ENCODE assay signal across 1 cellular context in the genomic region with DNA sequence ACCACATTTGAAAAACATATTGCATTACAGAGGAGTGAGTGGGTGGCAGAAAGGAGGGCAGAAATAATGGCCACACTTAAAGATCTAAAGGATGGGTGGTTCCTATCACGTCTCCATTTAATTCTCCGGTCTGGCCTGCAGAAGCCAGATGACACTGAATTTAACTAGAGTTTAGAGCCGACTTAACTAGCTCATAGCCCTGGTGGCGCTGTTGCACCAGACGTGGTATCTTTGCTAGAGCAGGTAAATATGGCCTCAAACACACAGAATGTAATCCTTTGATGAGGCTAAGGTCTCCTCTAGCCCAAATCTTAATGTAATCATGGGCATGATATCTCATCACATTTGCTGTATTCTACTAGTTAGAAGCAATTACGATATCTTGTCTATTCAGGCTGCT.
TF ChIP-seq lines count a peak whose summit lies in the region.

No MANE protein-coding gene starts in this region.

TF ChIP-seq in K562, 482 proteins besides CTCF, POLR2A, EP300 and RAD21:
- TF ChIP-seq, protein P1, sequence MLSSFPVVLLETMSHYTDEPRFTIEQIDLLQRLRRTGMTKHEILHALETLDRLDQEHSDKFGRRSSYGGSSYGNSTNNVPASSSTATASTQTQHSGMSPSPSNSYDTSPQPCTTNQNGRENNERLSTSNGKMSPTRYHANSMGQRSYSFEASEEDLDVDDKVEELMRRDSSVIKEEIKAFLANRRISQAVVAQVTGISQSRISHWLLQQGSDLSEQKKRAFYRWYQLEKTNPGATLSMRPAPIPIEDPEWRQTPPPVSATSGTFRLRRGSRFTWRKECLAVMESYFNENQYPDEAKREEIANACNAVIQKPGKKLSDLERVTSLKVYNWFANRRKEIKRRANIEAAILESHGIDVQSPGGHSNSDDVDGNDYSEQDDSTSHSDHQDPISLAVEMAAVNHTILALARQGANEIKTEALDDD (IDR thresholded peaks at IDR 0.05), result peak; percentile 98
- TF ChIP-seq ARID2 (IDR thresholded peaks at IDR 0.05) (peak; percentile 62; the same call in 1 of the 2 replicates), YY1 (IDR thresholded peaks at IDR 0.05; ENCODE audit: borderline replicate concordance in 1 of 3, control insufficient read depth in 1 of 3, extremely low read depth in 1 of 3, insufficient read depth in 3 of 3, insufficient read length in 1 of 3, insufficient replicate concordance in 2 of 3, low read depth in 1 of 3, low read length in 2 of 3) (peak in 1 of 3 experiments; percentile 20), FOXK2 (conservative IDR thresholded peaks at IDR 0.05 in 1 of 2, IDR thresholded peaks at IDR 0.05 in 1 of 2; ENCODE audit: low read depth in 2 of 2) (peak; percentile 58 to 83; a peak in 3 of 4 replicates), WHSC1 (IDR thresholded peaks at IDR 0.05; ENCODE audit: low read length) (no peak), MAZ (CRISPR knock-in tag; conservative IDR thresholded peaks at IDR 0.05 in 1 of 2, IDR thresholded peaks at IDR 0.05 in 1 of 2) (0 out of 4 replicates have a peak, but pooled peaks of 1 of the 2 experiments have one; percentile 41), SMC3 (conservative IDR thresholded peaks at IDR 0.05; ENCODE audit: insufficient read depth, low read depth, low read length) (peak; percentile 87), STAG1 (CRISPR knock-in tag; IDR thresholded peaks at IDR 0.05; ENCODE audit: borderline replicate concordance) (peak; percentile 72; the same call in 1 of the 2 replicates), RB1 (IDR thresholded peaks at IDR 0.05; ENCODE audit: low read depth) (peak; percentile 40; the same call in 1 of the 2 replicates), JUND (IDR thresholded peaks at IDR 0.05; ENCODE audit: borderline replicate concordance, low read depth, low read length) (peak; percentile 13; the same call in 1 of the 2 replicates), JUND (tag; IDR thresholded peaks at IDR 0.05; ENCODE audit: borderline replicate concordance, low read depth, low read length) (no peak), ZNF780A (CRISPR knock-in tag; IDR thresholded peaks at IDR 0.05) (no peak), FOXA3 (CRISPR knock-in tag; conservative IDR thresholded peaks at IDR 0.05 in 1 of 2, IDR thresholded peaks at IDR 0.05 in 1 of 2) (0 out of 4 replicates have a peak, but pooled peaks of 1 of the 2 experiments have one; percentile 25), CC2D1A (IDR thresholded peaks at IDR 0.05) (peak; percentile 15; the same call in 1 of the 2 replicates), NR2C1 (IDR thresholded peaks at IDR 0.05) (peak; percentile 15; the same call in 1 of the 2 replicates), NR2C1 (tag; IDR thresholded peaks at IDR 0.05) (no peak), NONO (IDR thresholded peaks at IDR 0.05; ENCODE audit: low read depth in 2 of 2, low read length in 1 of 2) (no peak), ZSCAN32 (CRISPR knock-in tag; IDR thresholded peaks at IDR 0.05) (no peak)
- TF ChIP-seq, protein P2, sequence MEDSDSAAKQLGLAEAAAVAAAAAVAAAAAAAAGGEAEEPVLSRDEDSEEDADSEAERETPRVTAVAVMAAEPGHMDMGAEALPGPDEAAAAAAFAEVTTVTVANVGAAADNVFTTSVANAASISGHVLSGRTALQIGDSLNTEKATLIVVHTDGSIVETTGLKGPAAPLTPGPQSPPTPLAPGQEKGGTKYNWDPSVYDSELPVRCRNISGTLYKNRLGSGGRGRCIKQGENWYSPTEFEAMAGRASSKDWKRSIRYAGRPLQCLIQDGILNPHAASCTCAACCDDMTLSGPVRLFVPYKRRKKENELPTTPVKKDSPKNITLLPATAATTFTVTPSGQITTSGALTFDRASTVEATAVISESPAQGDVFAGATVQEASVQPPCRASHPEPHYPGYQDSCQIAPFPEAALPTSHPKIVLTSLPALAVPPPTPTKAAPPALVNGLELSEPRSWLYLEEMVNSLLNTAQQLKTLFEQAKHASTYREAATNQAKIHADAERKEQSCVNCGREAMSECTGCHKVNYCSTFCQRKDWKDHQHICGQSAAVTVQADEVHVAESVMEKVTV (CRISPR knock-in tag; IDR thresholded peaks at IDR 0.05), result peak; percentile 55; the same call in 1 of the 2 replicates
- TF ChIP-seq, protein P3, sequence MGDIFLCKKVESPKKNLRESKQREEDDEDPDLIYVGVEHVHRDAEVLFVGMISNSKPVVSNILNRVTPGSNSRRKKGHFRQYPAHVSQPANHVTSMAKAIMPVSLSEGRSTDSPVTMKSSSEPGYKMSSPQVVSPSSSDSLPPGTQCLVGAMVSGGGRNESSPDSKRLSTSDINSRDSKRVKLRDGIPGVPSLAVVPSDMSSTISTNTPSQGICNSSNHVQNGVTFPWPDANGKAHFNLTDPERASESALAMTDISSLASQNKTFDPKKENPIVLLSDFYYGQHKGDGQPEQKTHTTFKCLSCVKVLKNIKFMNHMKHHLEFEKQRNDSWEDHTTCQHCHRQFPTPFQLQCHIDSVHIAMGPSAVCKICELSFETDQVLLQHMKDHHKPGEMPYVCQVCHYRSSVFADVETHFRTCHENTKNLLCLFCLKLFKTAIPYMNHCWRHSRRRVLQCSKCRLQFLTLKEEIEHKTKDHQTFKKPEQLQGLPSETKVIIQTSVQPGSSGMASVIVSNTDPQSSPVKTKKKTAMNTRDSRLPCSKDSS (IDR thresholded peaks at IDR 0.05; ENCODE audit: low read depth, partially characterized antibody), result no peak
